In the genomic region with DNA sequence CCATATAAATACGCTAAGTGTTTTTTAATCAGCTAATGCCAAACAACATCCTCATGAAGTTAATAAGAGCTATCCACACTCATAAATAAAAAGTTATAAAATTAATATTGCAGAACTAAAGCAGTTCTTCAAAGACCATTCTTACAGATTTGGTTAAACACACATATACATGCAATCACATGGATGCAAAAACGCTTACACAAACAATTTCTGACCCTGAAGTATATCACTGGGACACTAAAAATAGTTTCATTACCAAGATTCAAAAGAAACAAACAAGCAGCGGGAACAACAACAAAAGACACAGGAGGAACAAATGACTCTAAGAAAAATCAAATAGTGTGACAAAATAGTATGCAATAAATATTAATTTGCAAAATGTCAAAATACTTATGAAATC, we compare ENCODE assay signal across 2 cellular contexts.
TF ChIP-seq lines count a peak whose summit lies in the region.

No MANE protein-coding gene starts in this region.

TF ChIP-seq in IMR-90, 13 proteins besides CTCF, POLR2A, EP300 and RAD21:
- no peak for TF ChIP-seq RCOR1 (IDR thresholded peaks at IDR 0.05; ENCODE audit: insufficient replicate concordance, low read length)
- TF ChIP-seq MAFK (IDR thresholded peaks at IDR 0.05; ENCODE audit: low read depth, low read length) = peak; percentile 70
TF ChIP-seq in IMR-90: peak in this region for 1.

TF ChIP-seq in K562, 482 proteins besides CTCF, POLR2A, EP300 and RAD21:
- TF ChIP-seq, protein P1, sequence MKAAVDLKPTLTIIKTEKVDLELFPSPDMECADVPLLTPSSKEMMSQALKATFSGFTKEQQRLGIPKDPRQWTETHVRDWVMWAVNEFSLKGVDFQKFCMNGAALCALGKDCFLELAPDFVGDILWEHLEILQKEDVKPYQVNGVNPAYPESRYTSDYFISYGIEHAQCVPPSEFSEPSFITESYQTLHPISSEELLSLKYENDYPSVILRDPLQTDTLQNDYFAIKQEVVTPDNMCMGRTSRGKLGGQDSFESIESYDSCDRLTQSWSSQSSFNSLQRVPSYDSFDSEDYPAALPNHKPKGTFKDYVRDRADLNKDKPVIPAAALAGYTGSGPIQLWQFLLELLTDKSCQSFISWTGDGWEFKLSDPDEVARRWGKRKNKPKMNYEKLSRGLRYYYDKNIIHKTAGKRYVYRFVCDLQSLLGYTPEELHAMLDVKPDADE (conservative IDR thresholded peaks at IDR 0.05; ENCODE audit: control insufficient read depth, low read depth, low read length) = no peak
- TF ChIP-seq NFXL1 (CRISPR knock-in tag; IDR thresholded peaks at IDR 0.05) (no peak), SAP30 (IDR thresholded peaks at IDR 0.05; ENCODE audit: borderline replicate concordance, insufficient read depth, low read depth, low read length, poor library complexity, severe bottlenecking) (no peak), SIRT6 (IDR thresholded peaks at IDR 0.05; ENCODE audit: low read depth, low read length) (no peak), ZNF316 (IDR thresholded peaks at IDR 0.05) (peak; percentile 43; the same call in 1 of the 2 replicates), ZNF384 (IDR thresholded peaks at IDR 0.05; ENCODE audit: low read depth, low read length) (no peak), MCM3 (IDR thresholded peaks at IDR 0.05) (no peak)
- TF ChIP-seq, protein P2, sequence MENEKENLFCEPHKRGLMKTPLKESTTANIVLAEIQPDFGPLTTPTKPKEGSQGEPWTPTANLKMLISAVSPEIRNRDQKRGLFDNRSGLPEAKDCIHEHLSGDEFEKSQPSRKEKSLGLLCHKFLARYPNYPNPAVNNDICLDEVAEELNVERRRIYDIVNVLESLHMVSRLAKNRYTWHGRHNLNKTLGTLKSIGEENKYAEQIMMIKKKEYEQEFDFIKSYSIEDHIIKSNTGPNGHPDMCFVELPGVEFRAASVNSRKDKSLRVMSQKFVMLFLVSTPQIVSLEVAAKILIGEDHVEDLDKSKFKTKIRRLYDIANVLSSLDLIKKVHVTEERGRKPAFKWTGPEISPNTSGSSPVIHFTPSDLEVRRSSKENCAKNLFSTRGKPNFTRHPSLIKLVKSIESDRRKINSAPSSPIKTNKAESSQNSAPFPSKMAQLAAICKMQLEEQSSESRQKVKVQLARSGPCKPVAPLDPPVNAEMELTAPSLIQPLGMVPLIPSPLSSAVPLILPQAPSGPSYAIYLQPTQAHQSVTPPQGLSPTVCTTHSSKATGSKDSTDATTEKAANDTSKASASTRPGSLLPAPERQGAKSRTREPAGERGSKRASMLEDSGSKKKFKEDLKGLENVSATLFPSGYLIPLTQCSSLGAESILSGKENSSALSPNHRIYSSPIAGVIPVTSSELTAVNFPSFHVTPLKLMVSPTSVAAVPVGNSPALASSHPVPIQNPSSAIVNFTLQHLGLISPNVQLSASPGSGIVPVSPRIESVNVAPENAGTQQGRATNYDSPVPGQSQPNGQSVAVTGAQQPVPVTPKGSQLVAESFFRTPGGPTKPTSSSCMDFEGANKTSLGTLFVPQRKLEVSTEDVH (IDR thresholded peaks at IDR 0.05; ENCODE audit: low read depth, partially characterized antibody) = no peak
